11 cellular contexts compared by ENCODE assay signal in genomic region chr2:1628893-1629292, GRCh38.
DNase-seq lines count a peak whose midpoint lies in the region; ATAC-seq and TF ChIP-seq lines count a peak whose summit lies in the region.
"Had no signal": no experiment of that assay in that cellular context is flagged by ENCODE, and none has a peak within 500 bp of the region (broad histone marks: within the 10 kb centered on the region; RNA-seq: fewer than 3 reads in every experiment).

No MANE protein-coding gene starts in this region.

- in situ Hi-C loops in Panc1 (cut with HindIII; ENCODE audit: low pct_unique_long_range_greater_than_20kb, low sequenced_read_pairs) = no loop called here

- CTCF ChIA-PET in Panc1 (lab: Charles Lee) = no interaction called here

- DNase-seq in Panc1 (ENCODE audit: low read depth, low spot score) (no peak), mesenchymal stem cell (peak; percentile 51), activated gamma-delta T cell treated with Interleukin-2 at 50 U/mL for 16 hours (no peak), cerebellar nuclear complex (lab: John Stamatoyannopoulos, UW) (no peak)
- DNase-seq: cortex of kidney; NCI-H1048; stimulated activated CD4-positive, alpha-beta T cell treated with anti-CD3 and anti-CD28 coated beads, Interleukin-4, amount 100 ng/mL, for 4 hours had no signal

- no peak overlapping the region for H3K4ac ChIP-seq in mesenchymal stem cell (ENCODE audit: low read depth in 1 of 2, low read length in 2 of 2)

- no peak overlapping the region for H2BK5ac ChIP-seq in mesenchymal stem cell (ENCODE audit: low read depth, low read length, poor library complexity, severe bottlenecking)

- H3K4me2 ChIP-seq in BLaER1 (peak overlapping the region; percentile 70), mesenchymal stem cell (ENCODE audit: low read length, poor library complexity, severe bottlenecking) (no peak overlapping the region)

- no peak for TF ChIP-seq CTCF in Panc1 (IDR thresholded peaks at IDR 0.05)

- BruUV-seq in Panc1 (replicated peaks; lab: Mats Ljungman, UMichigan) = no TSS peak

- intact Hi-C loops in Panc1 (cut with micrococcal nuclease; ENCODE audit: unreplicated experiment) = no loop called here

- H4K20me1 ChIP-seq in BLaER1 = peaks cover 15% of the 10 kb centered on the region

- H2AFZ ChIP-seq in mesenchymal stem cell (ENCODE audit: low read depth, low read length) = no peak overlapping the region

- H3K9me3 ChIP-seq in BLaER1 (peaks cover 17% of the 10 kb centered on the region), Panc1 (ENCODE audit: control insufficient read depth, insufficient read depth, low read depth, low read length) (peaks cover 13% of the 10 kb centered on the region; the same call in 1 of the 2 replicates), mesenchymal stem cell (ENCODE audit: control insufficient read depth, low read length) (peaks cover 9% of the 10 kb centered on the region)

- H3K9ac ChIP-seq in BLaER1 = no peak overlapping the region
- H3K9ac ChIP-seq in mesenchymal stem cell (ENCODE audit: low read length) = no peak overlapping the region

- no peaks in the 10 kb centered on the region for H3K27me3 ChIP-seq in BLaER1
- no peaks in the 10 kb centered on the region for H3K27me3 ChIP-seq in Panc1 (ENCODE audit: control insufficient read depth, insufficient read depth, low read length)
- peaks cover 0 to 5% of the 10 kb centered on the region in 2 experiments for H3K27me3 ChIP-seq in mesenchymal stem cell (ENCODE audit: control insufficient read depth in 1 of 2, insufficient read depth in 1 of 2, low read length in 2 of 2)

- no peak overlapping the region for H2BK15ac ChIP-seq in mesenchymal stem cell (ENCODE audit: low read depth, poor library complexity, severe bottlenecking)

- POLR2A ChIA-PET in Panc1 (lab: Charles Lee) = no interaction called here

- H3K27ac ChIP-seq in BLaER1 (no peak overlapping the region), Panc1 (ENCODE audit: low read length) (peak overlapping the region; percentile 99), mesenchymal stem cell (ENCODE audit: low read length, poor library complexity, severe bottlenecking) (no peak overlapping the region)

- ATAC-seq in Panc1 (no peak), esophagus mucosa (peak; percentile 28), HG03280 (IDR thresholded peaks at IDR 0.05; ENCODE audit: unreplicated experiment) (no peak), HG03135 (IDR thresholded peaks at IDR 0.05; ENCODE audit: unreplicated experiment) (no peak)

- H3K14ac ChIP-seq in mesenchymal stem cell (ENCODE audit: low read length in 2 of 2) = no peak overlapping the region

- no peak overlapping the region for H4K8ac ChIP-seq in mesenchymal stem cell (ENCODE audit: low read length)

- H3K4me1 ChIP-seq in BLaER1 = peaks cover 56% of the 10 kb centered on the region
- peaks cover 58% of the 10 kb centered on the region for H3K4me1 ChIP-seq in Panc1 (ENCODE audit: control insufficient read depth, insufficient read depth, low read length)
- H3K4me1 ChIP-seq in mesenchymal stem cell (ENCODE audit: control insufficient read depth, insufficient read depth, low read depth, low read length) = peaks cover 18% of the 10 kb centered on the region

- H4K91ac ChIP-seq in mesenchymal stem cell (ENCODE audit: low read length) = no peak overlapping the region

- H3K36me3 ChIP-seq in BLaER1 (peaks cover 50% of the 10 kb centered on the region), Panc1 (ENCODE audit: control insufficient read depth, insufficient read depth, low read length) (no peaks in the 10 kb centered on the region), mesenchymal stem cell (ENCODE audit: control insufficient read depth in 1 of 2, insufficient read depth in 2 of 2, low read depth in 1 of 2, low read length in 2 of 2) (peaks cover 19 to 37% of the 10 kb centered on the region in 2 experiments)

- no peak overlapping the region for H2BK120ac ChIP-seq in mesenchymal stem cell (ENCODE audit: low read depth, low read length)

- WGBS in mesenchymal stem cell = 89% methylated on average over 2 of the region's 2 CpGs

- no peak overlapping the region for H3K18ac ChIP-seq in mesenchymal stem cell (ENCODE audit: low read depth in 1 of 2, low read length in 2 of 2)

- H3K79me1 ChIP-seq in mesenchymal stem cell (replicated peaks; ENCODE audit: low read length, poor library complexity, severe bottlenecking) = peaks cover 6% of the 10 kb centered on the region

- H2BK12ac ChIP-seq in mesenchymal stem cell (ENCODE audit: low read length in 2 of 2) = no peak overlapping the region

- H3K4me3 ChIP-seq in BLaER1 (no peak overlapping the region), Panc1 (ENCODE audit: low read depth in 2 of 2, low read length in 2 of 2) (no peak overlapping the region), mesenchymal stem cell (ENCODE audit: insufficient read depth in 1 of 2, low read depth in 1 of 2, low read length in 2 of 2) (no peak overlapping the region)

- no peak overlapping the region for H3K23ac ChIP-seq in mesenchymal stem cell (ENCODE audit: low read length in 2 of 2)

- no peak overlapping the region for H2AK5ac ChIP-seq in mesenchymal stem cell (ENCODE audit: low read length, severe bottlenecking)
